ENCODE assay signal across 10 cellular contexts in the genomic region with DNA sequence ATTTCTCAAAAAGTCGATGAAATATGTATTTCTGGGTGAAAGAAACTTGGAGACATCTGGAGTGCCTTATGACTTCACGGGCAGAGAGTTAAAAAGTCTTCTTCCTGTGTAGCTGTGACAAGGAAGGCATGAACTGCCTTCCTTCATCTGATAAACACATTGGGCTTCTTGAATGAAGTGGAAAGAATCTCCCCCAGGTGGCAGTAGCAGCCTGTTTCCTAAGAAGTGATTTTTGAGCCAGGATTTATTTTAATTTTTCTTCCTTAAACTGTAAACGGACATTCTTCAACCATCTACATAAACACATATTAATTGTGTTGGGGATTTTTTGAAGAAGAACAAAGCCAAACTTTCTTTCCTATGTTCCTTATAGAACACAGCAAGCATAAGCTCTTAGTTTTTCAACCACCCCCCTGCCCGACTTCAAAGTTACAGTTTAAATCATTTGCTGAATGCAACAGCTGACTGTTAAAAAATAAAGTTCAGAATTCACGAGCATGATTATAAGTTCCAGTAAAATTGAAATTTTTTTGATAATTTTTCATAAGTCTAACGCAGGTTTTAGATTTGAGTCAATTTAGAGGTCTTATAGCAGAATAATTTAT. TPM values are rescaled to one million over a fixed set of nuclear protein-coding genes. Genes with fewer than 3 reads are reported as not detected.
A peak's percentile ranks its signal among the peaks of the same experiment; 100 is the strongest.
DNase-seq lines count a peak whose midpoint lies in the region; ATAC-seq and TF ChIP-seq lines count a peak whose summit lies in the region.
"Had no signal": no experiment of that assay in that cellular context is flagged by ENCODE, and none has a peak within 500 bp of the region (broad histone marks: within the 10 kb centered on the region; RNA-seq: fewer than 3 reads in every experiment).

No MANE protein-coding gene starts in this region.

- no peaks in the 10 kb centered on the region for H3K36me3 ChIP-seq in adrenal gland (replicated peaks in 1 of 2)

- H3K9me3 ChIP-seq in adrenal gland (replicated peaks in 1 of 3), result peaks cover 0 to 3% (median 0%) of the 10 kb centered on the region in 3 donors

- DNase-seq in AG09319 (ENCODE audit: extremely low read depth, low read depth) (peak; percentile 66), GM04503 (ENCODE audit: low read depth) (peak; percentile 41), NCI-H1694 (lab: John Stamatoyannopoulos, UW) (peak; percentile 2), adrenal gland (peak; percentile 15 to 54 (median 34)), iris pigment epithelial cell (ENCODE audit: low read depth) (peak; percentile 89), superior temporal gyrus (ENCODE audit: extremely low spot score) (peak; percentile 71), mesenteric fat pad (ENCODE audit: low spot score) (no peak)

- no peak overlapping the region for H3K27ac ChIP-seq in adrenal gland

- H3K4me1 ChIP-seq in adrenal gland (replicated peaks in 1 of 2), result peaks cover 0 to 5% of the 10 kb centered on the region in 2 donors

- TF ChIP-seq POLR2A in adrenal gland (IDR thresholded peaks at IDR 0.05), result no peak

- peak; percentile 71 for ATAC-seq in HG02642 (IDR thresholded peaks at IDR 0.05; ENCODE audit: poor library complexity, unreplicated experiment)

- 20 to 26% (median 21%) methylated on average over 6 of the region's 6 CpGs for WGBS in adrenal gland, 4 donors

- peaks cover 9% of the 10 kb centered on the region for H3K27me3 ChIP-seq in adrenal gland

- no peak overlapping the region for H3K4me3 ChIP-seq in adrenal gland

- intact Hi-C loops in adrenal gland (cut with DNase I), result loop anchor here in 1 of 2 donors (10.0 kb wide), 1 partner anchor 135 kb away; no protein-coding TSS in a partner anchor

- TF ChIP-seq CTCF in AG09319 (IDR thresholded peaks at IDR 0.05; ENCODE audit: low read depth, low read length) (peak; percentile 74), adrenal gland (IDR thresholded peaks at IDR 0.05) (peak; percentile 31 to 60 (median 52))

RNA-seq across cellular contexts. Expression of a gene that starts 1.0 kb away (rescaled TPM):
- not detected for total RNA-seq in adrenal gland
- not detected for polyA plus RNA-seq in adrenal gland
- not detected for total RNA-seq in mesenteric fat pad
- total RNA-seq: skeletal muscle tissue; T-helper 1 cell treated with Interleukin-12 subunit alpha and Interleukin-12 subunit beta and Interleukin-4 antibody, amounts not matched to agents 30 ng/mL and 1 ng/mL, for 36 hours had no signal

RNA-seq across cellular contexts. Expression of a gene that starts 53.2 kb away (rescaled TPM):
- total RNA-seq in adrenal gland (10 to 100 TPM in 7 of 8 donors, 1 to 10 TPM in 1; 7.3 to 49.7 (median 31.5) TPM), mesenteric fat pad (38.8 TPM)
- polyA plus RNA-seq in adrenal gland, result 10 to 100 TPM; 31.2 to 75.2 (median 35.3) TPM

RNA-seq across cellular contexts. Expression of a gene that starts 53.5 kb away (rescaled TPM):
- total RNA-seq in adrenal gland (10 to 100 TPM; 22.9 to 67.3 (median 43.5) TPM), mesenteric fat pad (34.9 TPM)
- 10 to 100 TPM; 12.6 to 23.5 (median 16.6) TPM for polyA plus RNA-seq in adrenal gland
